In genomic region chr7:69019437-69019836, GRCh38 we compare ENCODE assay signal across 2 cellular contexts.
TF ChIP-seq lines count a peak whose summit lies in the region.

No MANE protein-coding gene starts in this region.

TF ChIP-seq in HEK293, 187 proteins besides CTCF, POLR2A, EP300 and RAD21 (continued from another document):
- no peak for TF ChIP-seq TSHZ1 (tag by site-specific recombination; IDR thresholded peaks at IDR 0.05; ENCODE audit: borderline replicate concordance)
TF ChIP-seq in HEK293: peak in this region for 1.

TF ChIP-seq in K562, 482 proteins besides CTCF, POLR2A, EP300 and RAD21:
- no peak for TF ChIP-seq MNT (conservative IDR thresholded peaks at IDR 0.05)
- no peak for TF ChIP-seq MAFF (IDR thresholded peaks at IDR 0.05; ENCODE audit: low read length)
- no peak for TF ChIP-seq FOXM1 (IDR thresholded peaks at IDR 0.05; ENCODE audit: low read depth)
- TF ChIP-seq FOXM1 (CRISPR knock-in tag; IDR thresholded peaks at IDR 0.05; ENCODE audit: low read depth): no peak
- TF ChIP-seq ZNF707 (CRISPR knock-in tag; conservative IDR thresholded peaks at IDR 0.05): peak; percentile 89
TF ChIP-seq in K562: peak in this region for 1.
